ENCODE assay signal across 15 cellular contexts in the genomic region with DNA sequence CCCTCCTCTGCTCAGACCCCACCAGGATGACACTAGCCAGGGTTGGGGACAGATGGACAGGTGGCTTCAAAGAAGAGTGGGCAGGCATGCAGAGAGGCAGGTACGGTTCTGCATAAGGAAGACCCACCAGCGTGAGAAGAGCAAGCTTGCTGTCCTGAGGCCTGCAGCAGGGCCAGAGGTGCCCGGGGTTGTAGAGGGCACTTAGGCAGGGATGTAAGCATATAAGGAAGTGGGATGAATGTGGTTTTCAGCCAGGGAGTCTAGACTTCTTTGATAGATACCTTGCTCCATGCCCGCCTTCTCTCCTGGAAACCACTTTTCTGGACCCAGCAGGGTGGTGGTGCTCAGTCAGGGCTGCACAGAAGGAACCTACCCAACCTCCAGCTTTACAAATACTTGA. TPM values are rescaled to one million over a fixed set of nuclear protein-coding genes. Genes with fewer than 3 reads are reported as not detected.
DNase-seq lines count a peak whose midpoint lies in the region; ATAC-seq and TF ChIP-seq lines count a peak whose summit lies in the region.
"Had no signal": no experiment of that assay in that cellular context is flagged by ENCODE, and none has a peak within 500 bp of the region (broad histone marks: within the 10 kb centered on the region; RNA-seq: fewer than 3 reads in every experiment).

No MANE protein-coding gene starts in this region.

- DNase-seq in right atrium auricular region (ENCODE audit: low spot score): no peak
- no peak for DNase-seq in Right ventricle myocardium inferior (ENCODE audit: missing footprints)
- DNase-seq in chondrocyte (ENCODE audit: low spot score): peak; percentile 37
- no peak for DNase-seq in PC-3
- no peak for DNase-seq in mucosa of gallbladder (ENCODE audit: low spot score)
- DNase-seq: activated B cell treated with CpG ODN at 0.5 μM for 24 hours; cortex of kidney; NCI-H1930; retina; stimulated activated CD4-positive, alpha-beta T cell treated with anti-CD3 and anti-CD28 coated beads, Interleukin-2, amount 100 ng/mL, for 24 hours had no signal

- peak overlapping the region; percentile 83 to 90 for H3K27ac ChIP-seq in right atrium auricular region
- H3K27ac ChIP-seq in PC-3 (ENCODE audit: low read length): no peak overlapping the region
- H3K27ac ChIP-seq: KMS-11, SJSA1 had no signal

- no peak overlapping the region for H2AFZ ChIP-seq in PC-3 (ENCODE audit: low read length)

- peak overlapping the region; percentile 63 for H3K27ac Mint-ChIP-seq in chondrocyte (ENCODE audit: unreplicated experiment)
- H3K27ac Mint-ChIP-seq: activated B cell treated with CpG ODN at 0.5 μM for 24 hours had no signal

- H3K27me3 ChIP-seq in right atrium auricular region (no peaks in the 10 kb centered on the region), mucosa of stomach (ENCODE audit: control insufficient read depth, insufficient read depth, low read length) (no peaks in the 10 kb centered on the region), PC-3 (ENCODE audit: low read length) (no peaks in the 10 kb centered on the region)
- H3K27me3 ChIP-seq: SJSA1 had no signal

- H3K4me3 Mint-ChIP-seq in chondrocyte (ENCODE audit: unreplicated experiment): no peak overlapping the region
- H3K4me3 Mint-ChIP-seq: activated B cell treated with CpG ODN at 0.5 μM for 24 hours had no signal

- peaks cover 0 to 27% of the 10 kb centered on the region in 2 donors for H3K4me1 ChIP-seq in right atrium auricular region
- H3K4me1 ChIP-seq in mucosa of stomach (ENCODE audit: control insufficient read depth, insufficient read depth, low read length): peaks cover 56% of the 10 kb centered on the region
- H3K4me1 ChIP-seq in PC-3 (ENCODE audit: insufficient read depth, low read length): peaks cover 20% of the 10 kb centered on the region

- no peaks in the 10 kb centered on the region for H3K36me3 ChIP-seq in right atrium auricular region
- no peaks in the 10 kb centered on the region for H3K36me3 ChIP-seq in mucosa of stomach (ENCODE audit: control insufficient read depth, insufficient read depth, low read length)
- H3K36me3 ChIP-seq in PC-3 (ENCODE audit: low read depth, low read length): no peaks in the 10 kb centered on the region
- H3K36me3 ChIP-seq: SJSA1 had no signal

- no peaks in the 10 kb centered on the region for H3K9me3 ChIP-seq in right atrium auricular region
- H3K9me3 ChIP-seq in mucosa of stomach (ENCODE audit: control insufficient read depth, low read length): no peaks in the 10 kb centered on the region
- no peaks in the 10 kb centered on the region for H3K9me3 ChIP-seq in PC-3 (ENCODE audit: low read length)
- H3K9me3 ChIP-seq: SJSA1 had no signal

- CTCF ChIA-PET in PC-3 (lab: Charles Lee): interaction anchor here (0.5 kb wide), 1 partner anchor 195 kb away, joined by 4 read pairs; no protein-coding TSS in a partner anchor

- BruUV-seq in PC-3 (replicated peaks; lab: Mats Ljungman, UMichigan): no TSS peak

- no peaks in the 10 kb centered on the region for H3K9me3 Mint-ChIP-seq in chondrocyte (ENCODE audit: low read depth)
- H3K9me3 Mint-ChIP-seq: activated B cell treated with CpG ODN at 0.5 μM for 24 hours had no signal

- H3K36me3 Mint-ChIP-seq in chondrocyte (ENCODE audit: low read depth): no peaks in the 10 kb centered on the region

- intact Hi-C loops in Right ventricle myocardium inferior (cut with DNase I): no loop called here
- intact Hi-C loops in PC-3 (cut with micrococcal nuclease): no loop called here

- H3K9ac ChIP-seq in mucosa of stomach (ENCODE audit: low read length) (peak overlapping the region; percentile 83), PC-3 (ENCODE audit: low read length) (no peak overlapping the region)
- H3K9ac ChIP-seq: KMS-11 had no signal

- peaks cover 34% of the 10 kb centered on the region for H3K4me1 Mint-ChIP-seq in chondrocyte (ENCODE audit: low read depth)

- H3K9me2 ChIP-seq in PC-3 (replicated peaks; ENCODE audit: low read length): no peaks in the 10 kb centered on the region

- H3K4me3 ChIP-seq in right atrium auricular region: no peak overlapping the region
- H3K4me3 ChIP-seq in mucosa of stomach (ENCODE audit: low read length): peak overlapping the region; percentile 10
- no peak overlapping the region for H3K4me3 ChIP-seq in PC-3 (ENCODE audit: low read length)
- H3K4me3 ChIP-seq: SJSA1 had no signal

- H3K4me2 ChIP-seq in PC-3 (ENCODE audit: low read length): no peak overlapping the region
- H3K4me2 ChIP-seq: KMS-11 had no signal

- no peak for ATAC-seq in Right ventricle myocardium inferior
- ATAC-seq in GM21447 (IDR thresholded peaks at IDR 0.05; ENCODE audit: unreplicated experiment): no peak
- ATAC-seq in PC-3: no peak
- no peak for ATAC-seq in HG02763 (IDR thresholded peaks at IDR 0.05; ENCODE audit: unreplicated experiment)

- TF ChIP-seq CTCF in right atrium auricular region (IDR thresholded peaks at IDR 0.05): no peak
- no peak for TF ChIP-seq CTCF in chondrocyte (IDR thresholded peaks at IDR 0.05)
- no peak for TF ChIP-seq CTCF in PC-3 (conservative IDR thresholded peaks at IDR 0.05; ENCODE audit: low read depth, low read length)

- no peaks in the 10 kb centered on the region for H3F3A ChIP-seq in PC-3 (ENCODE audit: low read length, unreplicated experiment)

- H3K27me3 Mint-ChIP-seq in chondrocyte (ENCODE audit: low read depth): no peaks in the 10 kb centered on the region

- no peaks in the 10 kb centered on the region for H3K79me2 ChIP-seq in PC-3 (ENCODE audit: low read length)

- POLR2A ChIA-PET in PC-3 (lab: Charles Lee; ENCODE audit: unreplicated experiment): no interaction called here

- no peaks in the 10 kb centered on the region for H4K20me1 ChIP-seq in PC-3 (ENCODE audit: low read length)

RNA-seq across cellular contexts. Expression of gene TTC39A, which starts 1.4 kb away (rescaled TPM):
- total RNA-seq in right atrium auricular region (10 to 100 TPM; 14.9 to 33.7 TPM), Right ventricle myocardium inferior (22.7 TPM), chondrocyte (1.4 to 4.0 TPM (median 2.3 TPM) in 3 replicates), PC-3 (2014; rRNA removed) (11.1 and 12.3 TPM in 2 replicates), mucosa of gallbladder (62.3 TPM)
- total RNA-seq: SJSA1 had no signal
